ENCODE assay signal across 12 cellular contexts in the genomic region with DNA sequence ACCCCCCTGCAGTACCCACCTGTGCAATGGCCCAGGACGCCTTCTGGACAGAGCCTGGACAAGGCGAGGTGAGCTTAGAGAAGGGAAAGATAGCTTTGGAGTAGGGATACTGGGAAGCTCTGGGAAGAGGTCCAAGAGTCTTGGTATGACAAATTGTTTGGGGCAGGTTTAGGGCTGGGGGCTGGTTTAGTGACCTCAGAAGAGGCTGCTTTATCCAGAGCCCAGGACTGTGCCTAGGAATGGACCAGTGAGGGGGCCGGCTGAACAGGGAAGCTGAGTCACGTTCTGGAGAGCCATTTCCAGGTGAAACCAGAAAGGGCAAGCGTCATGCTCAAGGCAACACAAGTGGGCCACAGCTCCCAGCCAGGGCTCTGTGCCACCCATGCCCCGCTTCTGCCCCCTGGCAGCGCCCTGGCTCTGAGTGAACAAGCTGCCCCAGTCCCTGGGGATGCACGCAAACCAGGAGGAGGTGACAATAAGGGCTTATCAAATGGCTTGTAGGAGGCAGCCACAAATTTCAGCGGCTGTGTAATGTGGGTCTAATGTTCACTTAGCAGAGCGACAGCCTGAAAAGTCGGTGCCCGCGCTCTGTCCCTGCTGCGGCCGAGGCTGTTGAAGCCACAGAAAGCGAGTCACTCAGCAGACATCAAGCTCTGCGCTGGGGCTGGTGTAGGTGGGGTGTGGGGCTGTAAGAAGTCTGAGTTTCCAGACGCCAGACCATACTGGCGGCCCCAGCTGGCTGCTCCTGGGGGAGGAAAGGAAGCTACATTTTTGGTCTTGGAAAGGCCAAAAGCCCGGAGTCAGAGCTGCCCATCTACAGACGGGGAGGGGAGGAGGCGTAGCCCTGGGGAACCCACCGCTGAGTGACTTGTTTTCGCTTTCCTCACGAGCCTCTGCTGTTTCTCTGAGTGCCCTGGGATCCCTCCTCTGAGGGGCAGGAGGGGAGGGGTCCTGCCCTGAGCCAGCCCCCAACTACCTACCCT. TPM values are rescaled to one million over a fixed set of nuclear protein-coding genes. Genes with fewer than 3 reads are reported as not detected.
A peak's percentile ranks its signal among the peaks of the same experiment; 100 is the strongest.
DNase-seq lines count a peak whose midpoint lies in the region; FAIRE-seq and TF ChIP-seq lines count a peak whose summit lies in the region.
"Had no signal": no experiment of that assay in that cellular context is flagged by ENCODE, and none has a peak within 500 bp of the region (broad histone marks: within the 10 kb centered on the region; RNA-seq: fewer than 3 reads in every experiment).

No MANE protein-coding gene starts in this region.

- in situ Hi-C loops in astrocyte of the cerebellum (cut with HindIII; ENCODE audit: low sequenced_read_pairs), result loop anchor here (5.0 kb wide), 1 partner anchor 77 kb away; no protein-coding TSS in a partner anchor

- H3K27ac ChIP-seq in temporal lobe (ENCODE audit: low read depth, low read length), result peak overlapping the region; percentile 56
- H3K27ac ChIP-seq: A549 had no signal

- TF ChIP-seq CTCF in astrocyte of the cerebellum (IDR thresholded peaks at IDR 0.05; ENCODE audit: low read depth, low read length, missing control alignments), result no peak

- peak; percentile 38 for DNase-seq in NCI-H1436 (lab: John Stamatoyannopoulos, UW)
- no peak for DNase-seq in NCI-H1436 treated with DMSO at 0.1 percent for 48 hours (lab: John Stamatoyannopoulos, UW)
- peak; percentile 11 for DNase-seq in astrocyte of the cerebellum (ENCODE audit: low read depth)
- DNase-seq in hepatic stellate cell (ENCODE audit: low spot score), result peak; percentile 86
- DNase-seq in HTR-8/SVneo (ENCODE audit: insufficient read length, low spot score), result no peak
- DNase-seq in NCI-H510A (lab: John Stamatoyannopoulos, UW), result no peak
- no peak for DNase-seq in occipital lobe (lab: John Stamatoyannopoulos, UW)
- DNase-seq: foreskin melanocyte, NCI-H526 treated with DMSO at 0.1 percent for 48 hours, T1000 had no signal

- no peak for FAIRE-seq in HTR-8/SVneo (lab: Jason Lieb, UNC)
- FAIRE-seq: A549 had no signal

- no peak overlapping the region for H3K4me3 ChIP-seq in astrocyte of the cerebellum (ENCODE audit: low read depth, low read length)
- H3K4me3 ChIP-seq: A549 had no signal

RNA-seq across cellular contexts. Expression of a gene that starts 18.3 kb away (rescaled TPM):
- total RNA-seq in temporal lobe (27.5 TPM), occipital lobe (15.1 TPM)

Comparison
In these comparisons a context has a peak if more than half of its experiments do, and no peak if none do; other contexts are left out.
1. DNase-seq: peak in NCI-H1436 (single experiment), astrocyte of the cerebellum (single experiment) and hepatic stellate cell (single experiment); none in NCI-H1436 treated with DMSO at 0.1 percent for 48 hours (single experiment), HTR-8/SVneo (single experiment), NCI-H510A (single experiment) and occipital lobe (single experiment).